Comparison of ENCODE assay signal across 1 cellular context in genomic region chr1:20633190-20634064, GRCh38.
TF ChIP-seq lines count a peak whose summit lies in the region.

Gene PINK1 (plus strand): TSS chr1:20633458. CDS start chr1:20633549, 91 bp downstream.

TF ChIP-seq in K562, 482 proteins besides CTCF, POLR2A, EP300 and RAD21 (continued from another document and continues in another):
- TF ChIP-seq CEBPZ (IDR thresholded peaks at IDR 0.05; ENCODE audit: borderline replicate concordance, low read depth, low read length) (no peak), ZNF717 (CRISPR knock-in tag; IDR thresholded peaks at IDR 0.05) (no peak), ILF3 (IDR thresholded peaks at IDR 0.05; ENCODE audit: borderline replicate concordance) (no peak; the same call in 1 of the 2 replicates), XRCC3 (IDR thresholded peaks at IDR 0.05) (no peak), CBFB (CRISPR knock-in tag; IDR thresholded peaks at IDR 0.05) (no peak; the same call in 1 of the 2 replicates), KLF6 (CRISPR knock-in tag; IDR thresholded peaks at IDR 0.05; ENCODE audit: borderline replicate concordance) (no peak), ATF3 (IDR thresholded peaks at IDR 0.05) (no peak), ATF3 (CRISPR knock-in tag; conservative IDR thresholded peaks at IDR 0.05) (no peak), ZFX (CRISPR knock-in tag; IDR thresholded peaks at IDR 0.05) (peak; percentile 92), ARHGAP35 (IDR thresholded peaks at IDR 0.05; ENCODE audit: partially characterized antibody) (no peak), GTF2E2 (tag; IDR thresholded peaks at IDR 0.05) (no peak), JUND (IDR thresholded peaks at IDR 0.05; ENCODE audit: borderline replicate concordance, low read depth, low read length) (peak; percentile 61; the same call in 1 of the 2 replicates), JUND (tag; IDR thresholded peaks at IDR 0.05; ENCODE audit: borderline replicate concordance, low read depth, low read length) (peak; percentile 47; the same call in 1 of the 3 replicates), ARID3A (IDR thresholded peaks at IDR 0.05; ENCODE audit: borderline replicate concordance, low read depth, low read length) (no peak), ETV5 (CRISPR knock-in tag; IDR thresholded peaks at IDR 0.05; ENCODE audit: low read depth) (no peak), MTF1 (CRISPR knock-in tag; IDR thresholded peaks at IDR 0.05; ENCODE audit: borderline replicate concordance) (no peak), CBFA2T3 (IDR thresholded peaks at IDR 0.05) (no peak), NFE2L1 (tag; IDR thresholded peaks at IDR 0.05; ENCODE audit: borderline replicate concordance, low read depth) (no peak), CLOCK (CRISPR knock-in tag; IDR thresholded peaks at IDR 0.05; ENCODE audit: borderline replicate concordance) (no peak), RBM17 (IDR thresholded peaks at IDR 0.05; ENCODE audit: borderline replicate concordance, low read depth, low read length) (no peak), ZNF444 (CRISPR knock-in tag; IDR thresholded peaks at IDR 0.05) (no peak), HCFC1 (IDR thresholded peaks at IDR 0.05; ENCODE audit: low read depth, low read length) (peak; percentile 54), ESRRA (IDR thresholded peaks at IDR 0.05; ENCODE audit: borderline replicate concordance, low read depth) (no peak; the same call in 1 of the 2 replicates), ETS1 (conservative IDR thresholded peaks at IDR 0.05; ENCODE audit: control insufficient read depth, low read depth, low read length) (peak; percentile 25; the same call in 1 of the 2 replicates), ZMIZ1 (IDR thresholded peaks at IDR 0.05; ENCODE audit: low read depth in 2 of 2, low read length in 2 of 2) (no peak; a peak in 1 of 4 replicates), ZNF518B (CRISPR knock-in tag; IDR thresholded peaks at IDR 0.05) (no peak), CXXC5 (CRISPR knock-in tag; IDR thresholded peaks at IDR 0.05) (peak; percentile 75), MAFF (IDR thresholded peaks at IDR 0.05; ENCODE audit: low read length) (no peak), TOE1 (IDR thresholded peaks at IDR 0.05; ENCODE audit: borderline replicate concordance) (no peak; the same call in 1 of the 2 replicates), TOE1 (CRISPR knock-in tag; IDR thresholded peaks at IDR 0.05; ENCODE audit: borderline replicate concordance, low read depth) (no peak), UBTF (IDR thresholded peaks at IDR 0.05; ENCODE audit: borderline replicate concordance in 1 of 2, low read depth in 2 of 2, low read length in 2 of 2) (peak; percentile 71 to 91; a peak in 3 of 4 replicates), SRSF9 (IDR thresholded peaks at IDR 0.05; ENCODE audit: borderline replicate concordance, low read depth, low read length) (no peak), CHCHD3 (CRISPR knock-in tag; IDR thresholded peaks at IDR 0.05) (no peak), CREB3 (tag; conservative IDR thresholded peaks at IDR 0.05; ENCODE audit: low read depth) (no peak), SLC30A9 (CRISPR knock-in tag; IDR thresholded peaks at IDR 0.05) (no peak), BRF2 (IDR thresholded peaks at IDR 0.05; ENCODE audit: borderline replicate concordance, insufficient read depth, insufficient read length) (no peak)
